ENCODE assay signal across 8 cellular contexts in the genomic region with DNA sequence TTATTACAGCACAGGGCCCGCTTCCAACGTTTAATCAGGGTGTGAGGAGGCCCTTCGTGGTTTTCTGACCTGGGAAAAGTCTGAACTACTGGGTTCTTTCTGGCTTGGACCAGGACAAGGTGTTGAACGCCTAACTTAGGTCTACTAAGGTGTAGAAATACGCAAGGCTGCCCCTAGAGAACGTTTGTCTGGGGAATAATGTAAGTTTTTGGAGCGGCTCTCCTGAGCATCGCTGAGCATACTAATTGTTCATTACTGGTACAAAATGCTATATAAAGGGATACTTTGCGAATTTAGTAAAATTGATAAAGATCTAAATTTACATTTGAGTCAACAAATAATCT. TPM values are rescaled to one million over a fixed set of nuclear protein-coding genes. Genes with fewer than 3 reads are reported as not detected.
A peak's percentile ranks its signal among the peaks of the same experiment; 100 is the strongest.
DNase-seq lines count a peak whose midpoint lies in the region; ATAC-seq and TF ChIP-seq lines count a peak whose summit lies in the region.

No MANE protein-coding gene starts in this region.

- TF ChIP-seq CTCF in astrocyte of the spinal cord (IDR thresholded peaks at IDR 0.05; ENCODE audit: low read depth, low read length) = no peak

- H3K9ac ChIP-seq in mucosa of stomach (ENCODE audit: low read length) = peak overlapping the region; percentile 79

- peak overlapping the region in 6 of 7 donors; percentile 79 to 95 (median 92) for H3K27ac Mint-ChIP-seq in CD4-positive, alpha-beta memory T cell

- peak overlapping the region; percentile 63 to 93 for H3K4me3 ChIP-seq in CD4-positive, alpha-beta memory T cell (ENCODE audit: low read length in 2 of 2)
- H3K4me3 ChIP-seq in astrocyte of the spinal cord (ENCODE audit: low read depth, low read length) (peak overlapping the region; percentile 70), mucosa of stomach (ENCODE audit: low read length) (no peak overlapping the region)

- ATAC-seq in HG02938 (IDR thresholded peaks at IDR 0.05; ENCODE audit: unreplicated experiment) = peak; percentile 9

- intact Hi-C loops in CD4-positive, alpha-beta memory T cell (cut with micrococcal nuclease) = loop anchor here (2.0 kb wide), 1 partner anchor 294 kb away; no protein-coding TSS in a partner anchor

- CTCF ChIA-PET in CD4-positive, alpha-beta memory T cell (lab: Charles Lee; ENCODE audit: partially characterized antibody) = interaction anchor here (0.9 to 3.4 kb wide), 3 partner anchors 10 to 200 kb away, joined by 4 to 17 read pairs (median 9); partner anchors contain the start of gene TOMM7

- H3K4me1 Mint-ChIP-seq in CD4-positive, alpha-beta memory T cell = peaks cover 8 to 20% (median 18%) of the 10 kb centered on the region in 4 donors

- H3K27me3 ChIP-seq in CD4-positive, alpha-beta memory T cell (ENCODE audit: insufficient read depth, low read length) = no peaks in the 10 kb centered on the region
- H3K27me3 ChIP-seq in mucosa of stomach (ENCODE audit: control insufficient read depth, insufficient read depth, low read length) = peaks cover 6% of the 10 kb centered on the region

- H3K9me3 Mint-ChIP-seq in CD4-positive, alpha-beta memory T cell = no peaks in the 10 kb centered on the region

- H3K27me3 Mint-ChIP-seq in CD4-positive, alpha-beta memory T cell = no peaks in the 10 kb centered on the region

- DNase-seq in CD4-positive, alpha-beta memory T cell = no peak
- DNase-seq in astrocyte of the spinal cord (ENCODE audit: low read depth, low spot score) (no peak), occipital lobe (lab: John Stamatoyannopoulos, UW) (no peak), kidney glomerular epithelial cell (lab: John Stamatoyannopoulos, UW) (no peak), C1 segment of cervical spinal cord (lab: John Stamatoyannopoulos, UW) (no peak), GM19238 (ENCODE audit: insufficient read length, low spot score) (no peak)

- in situ Hi-C loops in astrocyte of the spinal cord (cut with HindIII; ENCODE audit: low sequenced_read_pairs) = no loop called here

- POLR2A ChIA-PET in CD4-positive, alpha-beta memory T cell (lab: Charles Lee; ENCODE audit: partially characterized antibody) = interaction anchor here (1.4 to 1.5 kb wide), 2 partner anchors 43 to 174 kb away, joined by 3 read pairs; no protein-coding TSS in a partner anchor

- no peaks in the 10 kb centered on the region for H3K36me3 ChIP-seq in CD4-positive, alpha-beta memory T cell (ENCODE audit: insufficient read depth, low read length)
- no peaks in the 10 kb centered on the region for H3K36me3 ChIP-seq in mucosa of stomach (ENCODE audit: control insufficient read depth, insufficient read depth, low read length)

- peak overlapping the region; percentile 88 to 95 (median 95) for H3K4me3 Mint-ChIP-seq in CD4-positive, alpha-beta memory T cell

- H3K27ac ChIP-seq in CD4-positive, alpha-beta memory T cell (ENCODE audit: low read depth, low read length) = peak overlapping the region; percentile 90

- H3K4me1 ChIP-seq in CD4-positive, alpha-beta memory T cell (ENCODE audit: insufficient read depth, low read length) = peaks cover 20% of the 10 kb centered on the region
- H3K4me1 ChIP-seq in mucosa of stomach (ENCODE audit: control insufficient read depth, insufficient read depth, low read length) = no peaks in the 10 kb centered on the region

- peaks cover 10 to 23% of the 10 kb centered on the region in 2 donors for H3K36me3 Mint-ChIP-seq in CD4-positive, alpha-beta memory T cell

- H3K9me3 ChIP-seq in CD4-positive, alpha-beta memory T cell (ENCODE audit: control insufficient read depth in 1 of 2, low read length in 2 of 2) = no peaks in the 10 kb centered on the region
- H3K9me3 ChIP-seq in mucosa of stomach (ENCODE audit: control insufficient read depth, low read length) = no peaks in the 10 kb centered on the region

RNA-seq across cellular contexts. Expression of gene TOMM7, which starts 32.4 kb away (rescaled TPM):
- 100 to 1,000 TPM; 686 to 701 TPM for total RNA-seq in CD4-positive, alpha-beta memory T cell
- polyA plus RNA-seq in CD4-positive, alpha-beta memory T cell = 100 to 1,000 TPM; 267 to 505 TPM
- total RNA-seq in occipital lobe = 194 TPM
